1 cellular context compared by ENCODE assay signal in genomic region chr17:44002141-44002848, GRCh38.
A peak's percentile ranks its signal among the peaks of the same experiment; 100 is the strongest.
TF ChIP-seq lines count a peak whose summit lies in the region.

No MANE protein-coding gene starts in this region.

TF ChIP-seq in HepG2, 621 proteins besides CTCF, POLR2A, EP300 and RAD21 (continued from another document and continues in another):
- TF ChIP-seq, protein P1, sequence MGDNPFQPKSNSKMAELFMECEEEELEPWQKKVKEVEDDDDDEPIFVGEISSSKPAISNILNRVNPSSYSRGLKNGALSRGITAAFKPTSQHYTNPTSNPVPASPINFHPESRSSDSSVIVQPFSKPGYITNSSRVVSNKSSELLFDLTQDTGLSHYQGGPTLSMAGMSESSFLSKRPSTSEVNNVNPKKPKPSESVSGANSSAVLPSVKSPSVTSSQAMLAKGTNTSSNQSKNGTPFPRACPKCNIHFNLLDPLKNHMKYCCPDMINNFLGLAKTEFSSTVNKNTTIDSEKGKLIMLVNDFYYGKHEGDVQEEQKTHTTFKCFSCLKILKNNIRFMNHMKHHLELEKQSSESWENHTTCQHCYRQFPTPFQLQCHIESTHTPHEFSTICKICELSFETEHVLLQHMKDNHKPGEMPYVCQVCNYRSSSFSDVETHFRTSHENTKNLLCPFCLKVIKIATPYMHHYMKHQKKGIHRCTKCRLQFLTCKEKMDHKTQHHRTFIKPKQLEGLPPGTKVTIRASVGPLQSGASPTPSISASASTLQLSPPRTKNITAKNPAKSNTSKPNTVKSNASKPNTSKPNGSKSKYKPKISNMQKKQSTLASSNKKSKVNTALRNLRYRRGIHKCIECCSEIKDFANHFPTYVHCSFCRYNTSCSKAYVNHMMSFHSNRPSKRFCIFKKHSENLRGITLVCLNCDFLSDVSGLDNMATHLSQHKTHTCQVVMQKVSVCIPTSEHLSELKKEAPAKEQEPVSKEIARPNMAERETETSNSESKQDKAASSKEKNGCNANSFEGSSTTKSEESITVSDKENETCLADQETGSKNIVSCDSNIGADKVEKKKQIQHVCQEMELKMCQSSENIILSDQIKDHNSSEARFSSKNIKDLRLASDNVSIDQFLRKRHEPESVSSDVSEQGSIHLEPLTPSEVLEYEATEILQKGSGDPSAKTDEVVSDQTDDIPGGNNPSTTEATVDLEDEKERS (CRISPR knock-in tag; IDR thresholded peaks at IDR 0.05): peak; percentile 89; the same call in 1 of the 2 replicates
- TF ChIP-seq HOXA3 (CRISPR knock-in tag; IDR thresholded peaks at IDR 0.05) (peak; percentile 39; the same call in 1 of the 2 replicates), KDM3A (CRISPR knock-in tag; IDR thresholded peaks at IDR 0.05; ENCODE audit: low read depth) (0 out of 2 replicates have a peak, but pooled peaks have one; percentile 46), GRHL1 (CRISPR knock-in tag; conservative IDR thresholded peaks at IDR 0.05) (no peak), EEA1 (CRISPR knock-in tag; IDR thresholded peaks at IDR 0.05; ENCODE audit: borderline replicate concordance) (no peak), DNMT3B (CRISPR knock-in tag; conservative IDR thresholded peaks at IDR 0.05) (0 out of 2 replicates have a peak, but pooled peaks have one; percentile 41), NFKB2 (CRISPR knock-in tag; IDR thresholded peaks at IDR 0.05; ENCODE audit: borderline replicate concordance) (no peak), ZNF678 (CRISPR knock-in tag; IDR thresholded peaks at IDR 0.05) (no peak), GZF1 (CRISPR knock-in tag; IDR thresholded peaks at IDR 0.05) (no peak), ZNF562 (CRISPR knock-in tag; IDR thresholded peaks at IDR 0.05; ENCODE audit: borderline replicate concordance) (no peak), FOXM1 (CRISPR knock-in tag; IDR thresholded peaks at IDR 0.05) (no peak), ZNF335 (CRISPR knock-in tag; IDR thresholded peaks at IDR 0.05) (0 out of 2 replicates have a peak, but pooled peaks have one; percentile 6), LBX2 (CRISPR knock-in tag; IDR thresholded peaks at IDR 0.05; ENCODE audit: borderline replicate concordance) (no peak), POLR2AphosphoS2 (IDR thresholded peaks at IDR 0.05; ENCODE audit: low read depth, low read length) (no peak), ZNF441 (CRISPR knock-in tag; IDR thresholded peaks at IDR 0.05; ENCODE audit: borderline replicate concordance) (no peak), DBP (CRISPR knock-in tag; IDR thresholded peaks at IDR 0.05; ENCODE audit: not compliant biosample characterization) (no peak), SP4 (CRISPR knock-in tag; IDR thresholded peaks at IDR 0.05) (no peak), SMARCC2 (IDR thresholded peaks at IDR 0.05) (no peak), EHMT2 (IDR thresholded peaks at IDR 0.05; ENCODE audit: borderline replicate concordance, low read depth, low read length) (no peak), EZH2 (conservative IDR thresholded peaks at IDR 0.05; ENCODE audit: low read depth, low read length) (no peak), FOXP1 (IDR thresholded peaks at IDR 0.05) (no peak), FOXP1 (CRISPR knock-in tag; IDR thresholded peaks at IDR 0.05) (0 out of 2 replicates have a peak, but pooled peaks have one; percentile 20), ZNF788 (CRISPR knock-in tag; IDR thresholded peaks at IDR 0.05; ENCODE audit: borderline replicate concordance) (no peak), ZNF20 (CRISPR knock-in tag; IDR thresholded peaks at IDR 0.05) (no peak), MBNL3 (CRISPR knock-in tag; conservative IDR thresholded peaks at IDR 0.05) (no peak), ZNF136 (CRISPR knock-in tag; IDR thresholded peaks at IDR 0.05; ENCODE audit: low read depth) (no peak), ZNF547 (CRISPR knock-in tag; IDR thresholded peaks at IDR 0.05) (no peak), JUN (CRISPR knock-in tag; IDR thresholded peaks at IDR 0.05) (no peak), SNAPC2 (CRISPR knock-in tag; IDR thresholded peaks at IDR 0.05) (0 out of 2 replicates have a peak, but pooled peaks have one; percentile 43), GLMP (CRISPR knock-in tag; IDR thresholded peaks at IDR 0.05; ENCODE audit: borderline replicate concordance) (no peak), TARDBP (CRISPR knock-in tag; IDR thresholded peaks at IDR 0.05) (peak; percentile 74), DRAP1 (CRISPR knock-in tag; IDR thresholded peaks at IDR 0.05) (peak; percentile 56; the same call in 1 of the 2 replicates), SSRP1 (CRISPR knock-in tag; IDR thresholded peaks at IDR 0.05) (0 out of 2 replicates have a peak, but pooled peaks have one; percentile 21), ZNF629 (CRISPR knock-in tag; conservative IDR thresholded peaks at IDR 0.05) (peak; percentile 100), TAF1 (CRISPR knock-in tag; IDR thresholded peaks at IDR 0.05) (peak; percentile 31; the same call in 1 of the 2 replicates), XBP1 (CRISPR knock-in tag; IDR thresholded peaks at IDR 0.05) (no peak), ZNF101 (CRISPR knock-in tag; IDR thresholded peaks at IDR 0.05; ENCODE audit: borderline replicate concordance, low read depth) (no peak), YEATS2 (CRISPR knock-in tag; IDR thresholded peaks at IDR 0.05; ENCODE audit: borderline replicate concordance) (peak; percentile 18; the same call in 1 of the 2 replicates), MIER3 (CRISPR knock-in tag; IDR thresholded peaks at IDR 0.05; ENCODE audit: borderline replicate concordance) (peak; percentile 69; the same call in 1 of the 2 replicates), CBX2 (IDR thresholded peaks at IDR 0.05; ENCODE audit: low read depth, low read length) (no peak), CBX2 (CRISPR knock-in tag; IDR thresholded peaks at IDR 0.05; ENCODE audit: low read depth) (no peak), ZFP62 (CRISPR knock-in tag; IDR thresholded peaks at IDR 0.05) (no peak), CEBPG (CRISPR knock-in tag; IDR thresholded peaks at IDR 0.05) (peak; percentile 96), ZNF280B (CRISPR knock-in tag; IDR thresholded peaks at IDR 0.05; ENCODE audit: borderline replicate concordance) (no peak)
- TF ChIP-seq, protein P2, sequence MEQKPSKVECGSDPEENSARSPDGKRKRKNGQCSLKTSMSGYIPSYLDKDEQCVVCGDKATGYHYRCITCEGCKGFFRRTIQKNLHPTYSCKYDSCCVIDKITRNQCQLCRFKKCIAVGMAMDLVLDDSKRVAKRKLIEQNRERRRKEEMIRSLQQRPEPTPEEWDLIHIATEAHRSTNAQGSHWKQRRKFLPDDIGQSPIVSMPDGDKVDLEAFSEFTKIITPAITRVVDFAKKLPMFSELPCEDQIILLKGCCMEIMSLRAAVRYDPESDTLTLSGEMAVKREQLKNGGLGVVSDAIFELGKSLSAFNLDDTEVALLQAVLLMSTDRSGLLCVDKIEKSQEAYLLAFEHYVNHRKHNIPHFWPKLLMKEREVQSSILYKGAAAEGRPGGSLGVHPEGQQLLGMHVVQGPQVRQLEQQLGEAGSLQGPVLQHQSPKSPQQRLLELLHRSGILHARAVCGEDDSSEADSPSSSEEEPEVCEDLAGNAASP (CRISPR knock-in tag; IDR thresholded peaks at IDR 0.05; ENCODE audit: borderline replicate concordance): peak; percentile 78
- TF ChIP-seq, protein P3, sequence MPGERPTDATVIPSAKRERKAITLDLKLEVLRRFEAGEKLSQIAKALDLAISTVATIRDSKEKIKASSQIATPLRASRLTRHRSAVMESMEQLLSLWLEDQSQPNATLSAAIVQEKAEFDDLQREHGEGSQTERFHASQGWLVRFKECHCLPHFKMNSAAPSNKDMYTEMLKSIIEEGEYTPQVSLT (CRISPR knock-in tag; IDR thresholded peaks at IDR 0.05; ENCODE audit: borderline replicate concordance, low read depth): no peak
- TF ChIP-seq, protein P4, sequence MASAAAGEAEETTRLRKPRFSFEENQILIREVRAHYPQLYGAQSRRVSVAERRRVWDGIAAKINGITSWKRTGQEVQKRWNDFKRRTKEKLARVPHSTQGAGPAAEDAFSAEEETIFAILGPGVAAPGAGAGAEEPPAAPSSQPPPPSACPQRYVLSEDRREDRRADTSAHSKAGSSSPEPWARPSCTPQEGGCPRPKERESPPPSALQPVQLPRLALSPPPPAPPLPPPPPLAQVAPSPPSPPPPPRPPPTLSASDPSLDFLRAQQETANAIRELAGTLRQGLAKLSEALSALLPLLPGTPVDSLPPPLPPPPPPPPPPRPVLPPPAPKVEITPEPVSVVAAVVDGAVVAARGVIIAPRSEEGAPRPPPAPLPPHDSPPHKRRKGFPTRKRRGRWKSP (CRISPR knock-in tag; IDR thresholded peaks at IDR 0.05): peak; percentile 70; the same call in 1 of the 2 replicates
- TF ChIP-seq, protein P5, sequence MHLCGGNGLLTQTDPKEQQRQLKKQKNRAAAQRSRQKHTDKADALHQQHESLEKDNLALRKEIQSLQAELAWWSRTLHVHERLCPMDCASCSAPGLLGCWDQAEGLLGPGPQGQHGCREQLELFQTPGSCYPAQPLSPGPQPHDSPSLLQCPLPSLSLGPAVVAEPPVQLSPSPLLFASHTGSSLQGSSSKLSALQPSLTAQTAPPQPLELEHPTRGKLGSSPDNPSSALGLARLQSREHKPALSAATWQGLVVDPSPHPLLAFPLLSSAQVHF (CRISPR knock-in tag; IDR thresholded peaks at IDR 0.05): no peak
- TF ChIP-seq, protein P6, sequence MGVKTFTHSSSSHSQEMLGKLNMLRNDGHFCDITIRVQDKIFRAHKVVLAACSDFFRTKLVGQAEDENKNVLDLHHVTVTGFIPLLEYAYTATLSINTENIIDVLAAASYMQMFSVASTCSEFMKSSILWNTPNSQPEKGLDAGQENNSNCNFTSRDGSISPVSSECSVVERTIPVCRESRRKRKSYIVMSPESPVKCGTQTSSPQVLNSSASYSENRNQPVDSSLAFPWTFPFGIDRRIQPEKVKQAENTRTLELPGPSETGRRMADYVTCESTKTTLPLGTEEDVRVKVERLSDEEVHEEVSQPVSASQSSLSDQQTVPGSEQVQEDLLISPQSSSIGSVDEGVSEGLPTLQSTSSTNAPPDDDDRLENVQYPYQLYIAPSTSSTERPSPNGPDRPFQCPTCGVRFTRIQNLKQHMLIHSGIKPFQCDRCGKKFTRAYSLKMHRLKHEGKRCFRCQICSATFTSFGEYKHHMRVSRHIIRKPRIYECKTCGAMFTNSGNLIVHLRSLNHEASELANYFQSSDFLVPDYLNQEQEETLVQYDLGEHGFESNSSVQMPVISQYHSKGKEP (CRISPR knock-in tag; IDR thresholded peaks at IDR 0.05): no peak
- TF ChIP-seq, protein P7, sequence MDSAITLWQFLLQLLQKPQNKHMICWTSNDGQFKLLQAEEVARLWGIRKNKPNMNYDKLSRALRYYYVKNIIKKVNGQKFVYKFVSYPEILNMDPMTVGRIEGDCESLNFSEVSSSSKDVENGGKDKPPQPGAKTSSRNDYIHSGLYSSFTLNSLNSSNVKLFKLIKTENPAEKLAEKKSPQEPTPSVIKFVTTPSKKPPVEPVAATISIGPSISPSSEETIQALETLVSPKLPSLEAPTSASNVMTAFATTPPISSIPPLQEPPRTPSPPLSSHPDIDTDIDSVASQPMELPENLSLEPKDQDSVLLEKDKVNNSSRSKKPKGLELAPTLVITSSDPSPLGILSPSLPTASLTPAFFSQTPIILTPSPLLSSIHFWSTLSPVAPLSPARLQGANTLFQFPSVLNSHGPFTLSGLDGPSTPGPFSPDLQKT (CRISPR knock-in tag; IDR thresholded peaks at IDR 0.05; ENCODE audit: borderline replicate concordance): no peak
- TF ChIP-seq, protein P8, sequence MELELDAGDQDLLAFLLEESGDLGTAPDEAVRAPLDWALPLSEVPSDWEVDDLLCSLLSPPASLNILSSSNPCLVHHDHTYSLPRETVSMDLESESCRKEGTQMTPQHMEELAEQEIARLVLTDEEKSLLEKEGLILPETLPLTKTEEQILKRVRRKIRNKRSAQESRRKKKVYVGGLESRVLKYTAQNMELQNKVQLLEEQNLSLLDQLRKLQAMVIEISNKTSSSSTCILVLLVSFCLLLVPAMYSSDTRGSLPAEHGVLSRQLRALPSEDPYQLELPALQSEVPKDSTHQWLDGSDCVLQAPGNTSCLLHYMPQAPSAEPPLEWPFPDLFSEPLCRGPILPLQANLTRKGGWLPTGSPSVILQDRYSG (CRISPR knock-in tag; IDR thresholded peaks at IDR 0.05): no peak
